In the genomic region with DNA sequence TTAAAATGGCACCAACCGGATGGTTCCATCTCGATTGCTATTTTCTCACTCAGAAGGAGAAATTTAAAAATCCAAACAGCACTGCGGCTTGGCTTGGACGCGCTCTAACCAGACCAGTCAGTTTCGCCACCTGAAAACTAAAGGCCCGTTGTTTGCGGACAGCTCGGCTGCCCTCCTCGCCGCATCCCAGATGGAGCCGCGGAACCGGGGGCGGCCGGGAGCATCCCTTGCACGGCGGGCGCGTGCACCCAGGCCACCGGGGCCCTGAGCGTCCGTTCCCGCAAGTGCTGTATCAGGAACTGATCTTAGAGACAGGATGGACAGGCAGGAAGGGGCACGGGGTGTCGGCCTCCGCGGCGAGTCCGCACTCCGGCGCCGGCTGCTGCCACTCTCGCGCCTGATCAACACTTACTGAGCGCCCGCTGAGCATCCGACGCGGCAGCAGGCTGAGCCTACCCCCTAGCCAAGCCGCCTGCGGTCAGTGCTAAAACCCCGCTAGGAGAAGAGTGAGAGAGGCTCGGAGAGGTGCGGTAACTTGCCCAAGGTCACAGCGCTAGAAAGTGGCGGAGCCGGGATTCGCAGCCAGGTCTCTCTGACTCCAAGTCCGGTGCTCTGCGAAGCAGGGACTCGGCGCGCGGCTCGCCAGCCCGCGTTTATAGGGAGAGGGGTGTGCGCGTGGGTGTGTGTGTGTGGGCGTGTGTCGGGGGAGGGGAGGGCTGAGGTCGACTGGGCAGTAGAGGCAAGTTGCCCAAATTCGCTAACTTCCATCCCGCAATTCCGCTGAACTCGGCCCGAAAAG, we compare ENCODE assay signal across 8 cellular contexts. TPM values are rescaled to one million over a fixed set of nuclear protein-coding genes. Genes with fewer than 3 reads are reported as not detected.
DNase-seq lines count a peak whose midpoint lies in the region; ATAC-seq, FAIRE-seq and TF ChIP-seq lines count a peak whose summit lies in the region.

A gene with protein sequence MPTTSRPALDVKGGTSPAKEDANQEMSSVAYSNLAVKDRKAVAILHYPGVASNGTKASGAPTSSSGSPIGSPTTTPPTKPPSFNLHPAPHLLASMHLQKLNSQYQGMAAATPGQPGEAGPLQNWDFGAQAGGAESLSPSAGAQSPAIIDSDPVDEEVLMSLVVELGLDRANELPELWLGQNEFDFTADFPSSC (minus strand): TSS at position 629 of the 799 bp plus-strand sequence. CDS start 3,045 bp downstream, outside the sequence.

- H3K27ac Mint-ChIP-seq in activated naive CD4-positive, alpha-beta T cell treated with anti-CD3 and anti-CD28 coated beads for 36 hours = no peak within 1 kb of the TSS
- H3K27ac Mint-ChIP-seq in stimulated activated naive B cell treated with anti-CD40 and anti-IgM and Interleukin-4, amounts not matched to agents 10 μg/mL and 1 μg/mL and 100 μg/mL, for 72 hours = peak within 1 kb of the TSS; percentile 92

- H3K27me3 Mint-ChIP-seq in activated naive CD4-positive, alpha-beta T cell treated with anti-CD3 and anti-CD28 coated beads for 36 hours (ENCODE audit: low read depth) = peaks cover 50% of the 10 kb centered on the region
- peaks cover 65 to 69% of the 10 kb centered on the region in 2 donors for H3K27me3 Mint-ChIP-seq in stimulated activated naive B cell treated with anti-CD40 and anti-IgM and Interleukin-4, amounts not matched to agents 10 μg/mL and 1 μg/mL and 100 μg/mL, for 72 hours

- no peaks in the 10 kb centered on the region for H3K36me3 Mint-ChIP-seq in activated naive CD4-positive, alpha-beta T cell treated with anti-CD3 and anti-CD28 coated beads for 36 hours (ENCODE audit: low read depth)
- H3K36me3 Mint-ChIP-seq in stimulated activated naive B cell treated with anti-CD40 and anti-IgM and Interleukin-4, amounts not matched to agents 10 μg/mL and 1 μg/mL and 100 μg/mL, for 72 hours = no peaks in the 10 kb centered on the region

- intact Hi-C loops in activated naive CD4-positive, alpha-beta T cell treated with anti-CD3 and anti-CD28 coated beads for 36 hours (cut with micrococcal nuclease) = loop anchor here (2.0 to 5.0 kb wide), 2 partner anchors 43 to 317 kb away; no protein-coding TSS in a partner anchor

- peak; percentile 35 to 46 for ATAC-seq in stimulated activated naive B cell treated with anti-CD40 and anti-IgM and Interleukin-4, amounts not matched to agents 10 μg/mL and 1 μg/mL and 100 μg/mL, for 72 hours (replicated peaks)
- no peak for ATAC-seq in GM18867 (IDR thresholded peaks at IDR 0.05; ENCODE audit: unreplicated experiment)
- ATAC-seq in left lobe of liver = no peak

- H3K4me1 Mint-ChIP-seq in activated naive CD4-positive, alpha-beta T cell treated with anti-CD3 and anti-CD28 coated beads for 36 hours (ENCODE audit: low read depth) = peaks cover 20% of the 10 kb centered on the region
- peaks cover 20 to 30% of the 10 kb centered on the region in 2 donors for H3K4me1 Mint-ChIP-seq in stimulated activated naive B cell treated with anti-CD40 and anti-IgM and Interleukin-4, amounts not matched to agents 10 μg/mL and 1 μg/mL and 100 μg/mL, for 72 hours

- CTCF ChIA-PET in activated naive CD4-positive, alpha-beta T cell treated with anti-CD3 and anti-CD28 coated beads for 36 hours (lab: Charles Lee) = no interaction called here

- H3K36me3 ChIP-seq in BE2C = no peaks in the 10 kb centered on the region

- DNase-seq in BE2C (peak; percentile 15), HTR-8/SVneo (ENCODE audit: insufficient read length, low spot score) (no peak), left lobe of liver (ENCODE audit: low spot score) (no peak)
- DNase-seq in activated naive CD4-positive, alpha-beta T cell treated with anti-CD3 and anti-CD28 coated beads for 36 hours = peak; percentile 4
- DNase-seq in stimulated activated naive B cell treated with anti-CD40 and anti-IgM and Interleukin-4, amounts not matched to agents 10 μg/mL and 1 μg/mL and 100 μg/mL, for 72 hours = no peak
- DNase-seq in central memory CD4-positive, alpha-beta T cell = no peak

- H3K4me3 ChIP-seq in BE2C (ENCODE audit: low read depth, low read length) (peak within 1 kb of the TSS; percentile 63), iPS-18c (ENCODE audit: insufficient read depth, low read depth, low read length) (peak within 1 kb of the TSS; percentile 36)

- no peak for TF ChIP-seq CTCF in BE2C (IDR thresholded peaks at IDR 0.05; ENCODE audit: low read depth, low read length)

- no peaks in the 10 kb centered on the region for H3K9me3 Mint-ChIP-seq in activated naive CD4-positive, alpha-beta T cell treated with anti-CD3 and anti-CD28 coated beads for 36 hours
- no peaks in the 10 kb centered on the region for H3K9me3 Mint-ChIP-seq in stimulated activated naive B cell treated with anti-CD40 and anti-IgM and Interleukin-4, amounts not matched to agents 10 μg/mL and 1 μg/mL and 100 μg/mL, for 72 hours

- peak; percentile 48 for FAIRE-seq in HTR-8/SVneo (lab: Jason Lieb, UNC)

- peaks cover 5% of the 10 kb centered on the region for H3K4me1 ChIP-seq in BE2C

- H3K27me3 ChIP-seq in BE2C = peaks cover 21% of the 10 kb centered on the region

- peak within 1 kb of the TSS; percentile 68 for H3K4me3 Mint-ChIP-seq in activated naive CD4-positive, alpha-beta T cell treated with anti-CD3 and anti-CD28 coated beads for 36 hours
- H3K4me3 Mint-ChIP-seq in stimulated activated naive B cell treated with anti-CD40 and anti-IgM and Interleukin-4, amounts not matched to agents 10 μg/mL and 1 μg/mL and 100 μg/mL, for 72 hours = peak within 1 kb of the TSS; percentile 84 to 88

- no peaks in the 10 kb centered on the region for H3K9me3 ChIP-seq in BE2C
- H3K9me3 ChIP-seq in iPS-18c (ENCODE audit: control insufficient read depth, insufficient read depth, low read length) = peaks cover 14% of the 10 kb centered on the region

RNA-seq across cellular contexts. Expression of the gene that starts here (rescaled TPM):
- polyA plus RNA-seq in BE2C (2012; ENCODE audit: insufficient read depth, insufficient read length, low read depth) = 12.4 TPM
- not detected for total RNA-seq in activated naive CD4-positive, alpha-beta T cell treated with anti-CD3 and anti-CD28 coated beads for 36 hours
- not detected for total RNA-seq in left lobe of liver

Comparison
In these comparisons a context has a peak if more than half of its experiments do, and no peak if none do; other contexts are left out.
1. Peak in DNase-seq in activated naive CD4-positive, alpha-beta T cell treated with anti-CD3 and anti-CD28 coated beads for 36 hours; RNA of the gene not detected or under 1 TPM.
2. ATAC-seq: peak in stimulated activated naive B cell treated with anti-CD40 and anti-IgM and Interleukin-4, amounts not matched to agents 10 μg/mL and 1 μg/mL and 100 μg/mL, for 72 hours (2 of 2); none in GM18867 (single experiment) and left lobe of liver (single experiment).